7 cellular contexts compared by ENCODE assay signal in genomic region chr4:166008510-166008909, GRCh38.
"Had no signal": no experiment of that assay in that cellular context is flagged by ENCODE, and none has a peak within 500 bp of the region (broad histone marks: within the 10 kb centered on the region; RNA-seq: fewer than 3 reads in every experiment).

No MANE protein-coding gene starts in this region.

- ATAC-seq: GM12878 had no signal

- FAIRE-seq: GM12878, GM12891, GM12892, GM18507, GM19239 had no signal

- DNase-seq: GDM1, GF-D8 had no signal

- H3K4me3 ChIP-seq: GM12878 had no signal
